ENCODE assay signal across 21 cellular contexts in the genomic region with DNA sequence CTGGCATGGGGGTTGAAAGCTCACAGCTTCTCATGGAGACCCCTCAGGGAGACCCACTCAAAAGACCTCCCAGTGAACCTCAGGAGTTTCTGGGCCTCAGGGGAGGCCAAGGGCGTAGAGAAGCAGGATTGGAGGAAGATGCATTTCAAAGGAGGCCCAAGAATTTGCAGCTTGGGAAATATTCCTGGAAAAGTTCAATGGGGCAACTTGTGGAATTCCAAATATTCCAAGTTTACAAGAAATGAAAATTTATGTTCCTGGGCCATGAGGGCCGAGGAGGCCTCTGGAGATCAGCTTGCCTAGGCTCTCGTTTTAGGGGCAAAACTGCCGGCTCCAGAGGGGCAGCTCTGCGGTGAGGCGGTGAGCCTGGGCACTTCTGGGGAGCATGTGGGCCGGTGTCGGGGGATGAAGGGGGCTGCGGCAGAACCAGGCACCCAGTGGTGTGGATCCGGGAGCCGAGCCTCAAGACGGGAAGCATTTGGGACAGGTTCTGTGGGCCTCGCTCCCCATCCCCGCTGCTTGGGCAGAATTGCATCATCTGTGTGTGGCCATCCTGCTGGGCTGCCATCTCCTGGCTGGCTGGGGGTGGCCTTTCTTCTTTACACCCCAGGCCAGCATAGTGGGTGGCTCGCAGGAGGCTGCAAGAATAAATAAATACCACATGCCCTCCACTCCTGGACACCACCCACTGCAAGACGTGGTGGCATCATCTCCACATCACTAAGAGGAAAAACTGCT. TPM values are rescaled to one million over a fixed set of nuclear protein-coding genes. Genes with fewer than 3 reads are reported as not detected.
DNase-seq lines count a peak whose midpoint lies in the region; ATAC-seq and TF ChIP-seq lines count a peak whose summit lies in the region.
"Had no signal": no experiment of that assay in that cellular context is flagged by ENCODE, and none has a peak within 500 bp of the region (broad histone marks: within the 10 kb centered on the region; RNA-seq: fewer than 3 reads in every experiment).

No MANE protein-coding gene starts in this region.

- no peaks in the 10 kb centered on the region for H3K36me3 Mint-ChIP-seq in chondrocyte (ENCODE audit: low read depth)
- no peaks in the 10 kb centered on the region for H3K36me3 Mint-ChIP-seq in activated T-helper 17 cell treated with anti-CD3 and anti-CD28 coated beads, Interleukin-2, amount 50 U/mL, for 72 hours (ENCODE audit: low read depth)
- H3K36me3 Mint-ChIP-seq: immature natural killer cell; stimulated activated memory B cell treated with anti-CD40 and anti-IgM and Interleukin-4, amounts not matched to agents 10 μg/mL and 1 μg/mL and 100 μg/mL, for 72 hours had no signal

- H4K8ac ChIP-seq in mesendoderm (ENCODE audit: low read depth, low read length) = no peak overlapping the region

- H2BK120ac ChIP-seq in mesendoderm (ENCODE audit: low read depth, low read length) = no peak overlapping the region

- H3K36me3 ChIP-seq in mesendoderm (ENCODE audit: control insufficient read depth, insufficient read depth, low read length) = no peaks in the 10 kb centered on the region
- H3K36me3 ChIP-seq: adrenal gland, neutrophil, right lobe of liver, transverse colon had no signal

- H2BK15ac ChIP-seq in mesendoderm (replicated peaks; ENCODE audit: low read depth) = no peak overlapping the region

- no peaks in the 10 kb centered on the region for H3K27me3 Mint-ChIP-seq in chondrocyte (ENCODE audit: low read depth)
- no peaks in the 10 kb centered on the region for H3K27me3 Mint-ChIP-seq in activated T-helper 17 cell treated with anti-CD3 and anti-CD28 coated beads, Interleukin-2, amount 50 U/mL, for 72 hours
- H3K27me3 Mint-ChIP-seq: activated CD8-positive, alpha-beta T cell treated with anti-CD3 and anti-CD28 coated beads for 36 hours; stimulated activated memory B cell treated with anti-CD40 and anti-IgM and Interleukin-4, amounts not matched to agents 10 μg/mL and 1 μg/mL and 100 μg/mL, for 72 hours had no signal

- H3K4me2 ChIP-seq in mesendoderm (ENCODE audit: low read length) = no peak overlapping the region

- H3K4me1 Mint-ChIP-seq in chondrocyte (ENCODE audit: low read depth) = peaks cover 36% of the 10 kb centered on the region
- no peaks in the 10 kb centered on the region for H3K4me1 Mint-ChIP-seq in activated T-helper 17 cell treated with anti-CD3 and anti-CD28 coated beads, Interleukin-2, amount 50 U/mL, for 72 hours
- H3K4me1 Mint-ChIP-seq: immature natural killer cell; stimulated activated memory B cell treated with anti-CD40 and anti-IgM and Interleukin-4, amounts not matched to agents 10 μg/mL and 1 μg/mL and 100 μg/mL, for 72 hours had no signal

- H2BK5ac ChIP-seq in mesendoderm (ENCODE audit: low read length) = no peak overlapping the region

- H3K27ac ChIP-seq in mesendoderm (ENCODE audit: low read depth, low read length) = no peak overlapping the region
- H3K27ac ChIP-seq: neutrophil, right lobe of liver, transverse colon had no signal

- H3K27me3 ChIP-seq in mesendoderm (ENCODE audit: insufficient read depth, low read length, poor library complexity) = no peaks in the 10 kb centered on the region
- H3K27me3 ChIP-seq: adrenal gland, neutrophil, right lobe of liver, transverse colon had no signal

- H3K18ac ChIP-seq in mesendoderm (ENCODE audit: low read length) = peak overlapping the region; percentile 42

- no CpG with 5 or more reads among the region's 16 CpGs for WGBS in mesendoderm (ENCODE audit: extremely low coverage, insufficient coverage, low lambda C conversion rate)

- no peaks in the 10 kb centered on the region for H3K4me1 ChIP-seq in mesendoderm (ENCODE audit: control insufficient read depth, low read depth, low read length)
- H3K4me1 ChIP-seq: adrenal gland, right lobe of liver, transverse colon had no signal

- DNase-seq in A172 (ENCODE audit: low spot score) = peak; percentile 75
- DNase-seq in H4 (ENCODE audit: low spot score) = peak; percentile 62
- peak; percentile 58 for DNase-seq in chondrocyte (ENCODE audit: low spot score)
- no peak for DNase-seq in mesendoderm
- no peak for DNase-seq in OCI-M1 (lab: John Stamatoyannopoulos, UW)
- DNase-seq in NCI-H69 (lab: John Stamatoyannopoulos, UW) = no peak
- DNase-seq in DMS 273 (lab: John Stamatoyannopoulos, UW; ENCODE audit: unreplicated experiment) = no peak
- DNase-seq: 8988T; activated CD8-positive, alpha-beta T cell treated with anti-CD3 and anti-CD28 coated beads for 36 hours; adrenal gland; Calu3; cerebellar nuclear complex; glutamatergic neuron; immature natural killer cell; NCI-H146; right lobe of liver; transverse colon had no signal

- ATAC-seq in activated T-helper 17 cell treated with anti-CD3 and anti-CD28 coated beads, Interleukin-2, amount 50 U/mL, for 72 hours (replicated peaks) = no peak
- ATAC-seq: activated CD8-positive, alpha-beta T cell treated with anti-CD3 and anti-CD28 coated beads for 36 hours; stimulated activated memory B cell treated with anti-CD40 and anti-IgM and Interleukin-4, amounts not matched to agents 10 μg/mL and 1 μg/mL and 100 μg/mL, for 72 hours had no signal

- H2AK5ac ChIP-seq in mesendoderm (ENCODE audit: low read length) = no peak overlapping the region

- no peaks in the 10 kb centered on the region for H3K79me2 ChIP-seq in mesendoderm (ENCODE audit: control insufficient read depth, insufficient read depth, low read length)

- H3K27ac Mint-ChIP-seq in chondrocyte (ENCODE audit: unreplicated experiment) = peak overlapping the region; percentile 87
- H3K27ac Mint-ChIP-seq in activated T-helper 17 cell treated with anti-CD3 and anti-CD28 coated beads, Interleukin-2, amount 50 U/mL, for 72 hours = no peak overlapping the region
- H3K27ac Mint-ChIP-seq: activated CD8-positive, alpha-beta T cell treated with anti-CD3 and anti-CD28 coated beads for 36 hours; immature natural killer cell; stimulated activated memory B cell treated with anti-CD40 and anti-IgM and Interleukin-4, amounts not matched to agents 10 μg/mL and 1 μg/mL and 100 μg/mL, for 72 hours had no signal

- H4K5ac ChIP-seq in mesendoderm (ENCODE audit: low read length) = no peak overlapping the region

- no peak overlapping the region for H3K4me3 Mint-ChIP-seq in chondrocyte (ENCODE audit: unreplicated experiment)
- H3K4me3 Mint-ChIP-seq in activated T-helper 17 cell treated with anti-CD3 and anti-CD28 coated beads, Interleukin-2, amount 50 U/mL, for 72 hours = no peak overlapping the region
- H3K4me3 Mint-ChIP-seq: activated CD8-positive, alpha-beta T cell treated with anti-CD3 and anti-CD28 coated beads for 36 hours; immature natural killer cell; stimulated activated memory B cell treated with anti-CD40 and anti-IgM and Interleukin-4, amounts not matched to agents 10 μg/mL and 1 μg/mL and 100 μg/mL, for 72 hours had no signal

- H3K79me1 ChIP-seq in mesendoderm (ENCODE audit: low read length) = no peaks in the 10 kb centered on the region

- no peak overlapping the region for H3K4me3 ChIP-seq in mesendoderm (ENCODE audit: low read length)
- H3K4me3 ChIP-seq: adrenal gland, right lobe of liver, transverse colon had no signal

- TF ChIP-seq CTCF in chondrocyte (IDR thresholded peaks at IDR 0.05) = peak; percentile 42

- no peak overlapping the region for H3K9ac ChIP-seq in mesendoderm (ENCODE audit: low read length)

- H3K23ac ChIP-seq in mesendoderm (ENCODE audit: low read length) = no peak overlapping the region

- peak overlapping the region; percentile 74 for H3K4ac ChIP-seq in mesendoderm (ENCODE audit: low read depth, low read length)

- peak overlapping the region; percentile 65 for H3K56ac ChIP-seq in mesendoderm (ENCODE audit: low read length)

- peaks cover 5% of the 10 kb centered on the region for H3K9me3 Mint-ChIP-seq in chondrocyte (ENCODE audit: low read depth)
- H3K9me3 Mint-ChIP-seq in activated T-helper 17 cell treated with anti-CD3 and anti-CD28 coated beads, Interleukin-2, amount 50 U/mL, for 72 hours = peaks cover 3% of the 10 kb centered on the region
- H3K9me3 Mint-ChIP-seq: stimulated activated memory B cell treated with anti-CD40 and anti-IgM and Interleukin-4, amounts not matched to agents 10 μg/mL and 1 μg/mL and 100 μg/mL, for 72 hours had no signal

RNA-seq across cellular contexts. Expression of a gene that starts 54.6 kb away (rescaled TPM):
- 0.12 and 0.59 TPM in 2 replicates for total RNA-seq in A172 (2014; rRNA removed; shearing (Covaris generic))
- 0.41 TPM in 1 of 2 replicates, not detected in the other for total RNA-seq in H4 (2014; rRNA removed; shearing (Covaris generic))
- total RNA-seq in chondrocyte = 0.15 to 1.2 TPM (median 0.44 TPM) in 3 replicates
- 1.5 TPM for polyA plus RNA-seq in mesendoderm (2013, experiment 1 of 2)
- 1.4 TPM for polyA plus RNA-seq in mesendoderm (2013, experiment 2 of 2)
- not detected for total RNA-seq in activated T-helper 17 cell treated with anti-CD3 and anti-CD28 coated beads, Interleukin-2, amount 50 U/mL, for 72 hours
- total RNA-seq: activated CD8-positive, alpha-beta T cell treated with anti-CD3 and anti-CD28 coated beads for 36 hours; Calu3; NCI-H460; right lobe of liver had no signal
- polyA plus RNA-seq: immature natural killer cell had no signal

Comparison
In these comparisons a context has a peak if more than half of its experiments do, and no peak if none do; other contexts are left out.
1. DNase-seq: peak in A172 (single experiment), H4 (single experiment) and chondrocyte (single experiment); none in mesendoderm (single experiment), OCI-M1 (single experiment), NCI-H69 (single experiment) and DMS 273 (single experiment).